22 cellular contexts compared by ENCODE assay signal in genomic region chr20:37317316-37317715, GRCh38. TPM values are rescaled to one million over a fixed set of nuclear protein-coding genes. Genes with fewer than 3 reads are reported as not detected.
DNase-seq lines count a peak whose midpoint lies in the region; ATAC-seq, FAIRE-seq and TF ChIP-seq lines count a peak whose summit lies in the region.
"Had no signal": no experiment of that assay in that cellular context is flagged by ENCODE, and none has a peak within 500 bp of the region (broad histone marks: within the 10 kb centered on the region; RNA-seq: fewer than 3 reads in every experiment).

No MANE protein-coding gene starts in this region.

- no peak overlapping the region for H4K5ac ChIP-seq in mesendoderm (ENCODE audit: low read length)

- no peak overlapping the region for H2AK5ac ChIP-seq in mesendoderm (ENCODE audit: low read length)

- H3K18ac ChIP-seq in mesendoderm (ENCODE audit: low read length), result peak overlapping the region; percentile 28

- no peak for DNase-seq in activated naive CD4-positive, alpha-beta T cell treated with anti-CD3 and anti-CD28 coated beads, Interleukin-2, amount 50 U/mL, for 72 hours (ENCODE audit: low spot score in 2 of 2)
- DNase-seq in activated naive CD4-positive, alpha-beta T cell (lab: John Stamatoyannopoulos, UW), result no peak
- DNase-seq in WTC11 (ENCODE audit: low spot score), result no peak
- DNase-seq in mesendoderm, result no peak
- no peak for DNase-seq in vagina (ENCODE audit: extremely low spot score in 2 of 2)
- DNase-seq in HTR-8/SVneo (ENCODE audit: insufficient read length, low spot score), result no peak
- no peak for DNase-seq in ovary
- DNase-seq: activated CD4-positive, alpha-beta T cell treated with anti-CD3 and anti-CD28 coated beads for 48 hours; activated T-cell treated with anti-CD3 and anti-CD28 coated beads, Interleukin-2, amount 50 U/mL, for 48 hours; aorta; erythroblast; H7; lower lobe of right lung; SIG-M5; stimulated activated CD4-positive, alpha-beta T cell treated with anti-CD3 and anti-CD28 coated beads, Interleukin-12 subunit alpha, Interleukin-12 subunit beta, amount 100 ng/mL, for 4 hours; T-helper 9 cell had no signal

- H3K27ac Mint-ChIP-seq in activated naive CD4-positive, alpha-beta T cell treated with anti-CD3 and anti-CD28 coated beads, Interleukin-2, amount 50 U/mL, for 72 hours, result peak overlapping the region; percentile 20 to 52
- H3K27ac Mint-ChIP-seq in WTC11, result peak overlapping the region; percentile 64
- H3K27ac Mint-ChIP-seq: stimulated activated naive CD8-positive, alpha-beta T cell treated with anti-CD3 and anti-CD28 coated beads, Interleukin-15, Interleukin-2, amounts not matched to agents 100 ng/mL and 50 ng/mL, for 24 hours had no signal

- no peak for TF ChIP-seq EP300 in ovary (IDR thresholded peaks at IDR 0.05)

- no peak overlapping the region for H2BK15ac ChIP-seq in mesendoderm (replicated peaks; ENCODE audit: low read depth)

- H2BK5ac ChIP-seq in mesendoderm (ENCODE audit: low read length), result no peak overlapping the region

- H3K4me3 ChIP-seq in mesendoderm (ENCODE audit: low read length), result no peak overlapping the region
- H3K4me3 ChIP-seq in vagina, result no peak overlapping the region
- no peak overlapping the region for H3K4me3 ChIP-seq in ovary
- H3K4me3 ChIP-seq: lower lobe of right lung had no signal

- H3K9ac ChIP-seq in mesendoderm (ENCODE audit: low read length), result no peak overlapping the region

- CTCF ChIA-PET in WTC11 (lab: Charles Lee), result interaction anchor here (1.0 kb wide), 1 partner anchor 35 kb away, joined by 4 read pairs; no protein-coding TSS in a partner anchor

- no peak overlapping the region for H3K4ac ChIP-seq in mesendoderm (ENCODE audit: low read depth, low read length)

- FAIRE-seq in HTR-8/SVneo (lab: Jason Lieb, UNC), result no peak
- FAIRE-seq: colon had no signal

- no peaks in the 10 kb centered on the region for H3K9me3 Mint-ChIP-seq in activated naive CD4-positive, alpha-beta T cell treated with anti-CD3 and anti-CD28 coated beads, Interleukin-2, amount 50 U/mL, for 72 hours
- H3K9me3 Mint-ChIP-seq in WTC11, result no peaks in the 10 kb centered on the region
- H3K9me3 Mint-ChIP-seq: stimulated activated naive CD8-positive, alpha-beta T cell treated with anti-CD3 and anti-CD28 coated beads, Interleukin-15, Interleukin-2, amounts not matched to agents 100 ng/mL and 50 ng/mL, for 24 hours had no signal

- no peak overlapping the region for H2BK120ac ChIP-seq in mesendoderm (ENCODE audit: low read depth, low read length)

- POLR2A ChIA-PET in WTC11 (lab: Charles Lee), result no interaction called here

- H3K27ac ChIP-seq in mesendoderm (ENCODE audit: low read depth, low read length), result no peak overlapping the region
- H3K27ac ChIP-seq in vagina, result peak overlapping the region; percentile 93
- no peak overlapping the region for H3K27ac ChIP-seq in ovary
- H3K27ac ChIP-seq: lower lobe of right lung had no signal

- no peaks in the 10 kb centered on the region for H3K36me3 Mint-ChIP-seq in activated naive CD4-positive, alpha-beta T cell treated with anti-CD3 and anti-CD28 coated beads, Interleukin-2, amount 50 U/mL, for 72 hours
- H3K36me3 Mint-ChIP-seq in WTC11, result peaks cover 10% of the 10 kb centered on the region

- H3K27me3 ChIP-seq in mesendoderm (ENCODE audit: insufficient read depth, low read length, poor library complexity), result no peaks in the 10 kb centered on the region
- no peaks in the 10 kb centered on the region for H3K27me3 ChIP-seq in vagina
- H3K27me3 ChIP-seq in ovary, result no peaks in the 10 kb centered on the region

- H3K79me2 ChIP-seq in mesendoderm (ENCODE audit: control insufficient read depth, insufficient read depth, low read length), result no peaks in the 10 kb centered on the region

- intact Hi-C loops in vagina (cut with DNase I), result no loop called here
- intact Hi-C loops in ovary (cut with DNase I), result no loop called here

- H3K4me1 ChIP-seq in mesendoderm (ENCODE audit: control insufficient read depth, low read depth, low read length) (peaks cover 32% of the 10 kb centered on the region), vagina (peaks cover 41% of the 10 kb centered on the region), ovary (ENCODE audit: insufficient read depth) (peaks cover 19% of the 10 kb centered on the region)

- H4K8ac ChIP-seq in mesendoderm (ENCODE audit: low read depth, low read length), result no peak overlapping the region

- ATAC-seq in activated naive CD4-positive, alpha-beta T cell treated with anti-CD3 and anti-CD28 coated beads, Interleukin-2, amount 50 U/mL, for 72 hours, result no peak
- ATAC-seq in WTC11 (no peak), GM21723 (IDR thresholded peaks at IDR 0.05; ENCODE audit: unreplicated experiment) (no peak)

- peaks cover 50% of the 10 kb centered on the region for H3K4me1 Mint-ChIP-seq in WTC11

- no CpG with 5 or more reads among the region's 6 CpGs for WGBS in mesendoderm (ENCODE audit: extremely low coverage, insufficient coverage, low lambda C conversion rate)
- 80 to 83% (median 81%) methylated on average over 6 of the region's 6 CpGs for WGBS in ovary, 3 donors

- H3K27me3 Mint-ChIP-seq in WTC11 (ENCODE audit: low read depth), result no peaks in the 10 kb centered on the region; the same call in 1 of the 2 replicates
- H3K27me3 Mint-ChIP-seq: stimulated activated naive CD8-positive, alpha-beta T cell treated with anti-CD3 and anti-CD28 coated beads, Interleukin-15, Interleukin-2, amounts not matched to agents 100 ng/mL and 50 ng/mL, for 24 hours had no signal

- H3K79me1 ChIP-seq in mesendoderm (ENCODE audit: low read length), result peaks cover 2% of the 10 kb centered on the region

- H3K9me3 ChIP-seq in vagina (no peaks in the 10 kb centered on the region), ovary (no peaks in the 10 kb centered on the region)
- H3K9me3 ChIP-seq: Caco-2, lower lobe of right lung had no signal

- TF ChIP-seq CTCF in WTC11 (IDR thresholded peaks at IDR 0.05) (no peak), vagina (IDR thresholded peaks at IDR 0.05) (no peak), ovary (IDR thresholded peaks at IDR 0.05) (no peak)

- peak overlapping the region; percentile 77 for H3K56ac ChIP-seq in mesendoderm (ENCODE audit: low read length)

- no peaks in the 10 kb centered on the region for H3K36me3 ChIP-seq in mesendoderm (ENCODE audit: control insufficient read depth, insufficient read depth, low read length)
- peaks cover 0 to 18% of the 10 kb centered on the region in 2 donors for H3K36me3 ChIP-seq in vagina
- no peaks in the 10 kb centered on the region for H3K36me3 ChIP-seq in ovary

- no peak overlapping the region for H3K4me3 Mint-ChIP-seq in WTC11
- H3K4me3 Mint-ChIP-seq: stimulated activated naive CD8-positive, alpha-beta T cell treated with anti-CD3 and anti-CD28 coated beads, Interleukin-15, Interleukin-2, amounts not matched to agents 100 ng/mL and 50 ng/mL, for 24 hours had no signal

- no peak overlapping the region for H3K23ac ChIP-seq in mesendoderm (ENCODE audit: low read length)

- TF ChIP-seq POLR2A in vagina (IDR thresholded peaks at IDR 0.05) (no peak), ovary (IDR thresholded peaks at IDR 0.05) (no peak)

- H3K4me2 ChIP-seq in mesendoderm (ENCODE audit: low read length), result no peak overlapping the region

TF ChIP-seq in WTC11, 78 proteins besides CTCF, POLR2A, EP300 and RAD21:
- TF ChIP-seq IRF1 (CRISPR knock-in tag; IDR thresholded peaks at IDR 0.05) (no peak), TP53 (CRISPR knock-in tag; IDR thresholded peaks at IDR 0.05) (no peak)

RNA-seq across cellular contexts. Expression of gene MANBAL, which starts 27.9 kb away (rescaled TPM):
- 1 to 10 TPM; 7.8 to 9.8 TPM for total RNA-seq in activated naive CD4-positive, alpha-beta T cell treated with anti-CD3 and anti-CD28 coated beads, Interleukin-2, amount 50 U/mL, for 72 hours
- total RNA-seq in WTC11 (2021) (41.7 to 48.6 TPM (median 48.5 TPM) in 3 replicates), vagina (54.3 TPM), ovary (10 to 100 TPM; 27.1 to 66.0 (median 52.1) TPM)
- 53.9 TPM for polyA plus RNA-seq in mesendoderm (2013, experiment 1 of 2)
- 53.4 TPM for polyA plus RNA-seq in mesendoderm (2013, experiment 2 of 2)
- 10 to 100 TPM; 73.7 to 89.2 TPM for polyA plus RNA-seq in ovary

RNA-seq across cellular contexts. Expression of gene SRC, which starts 28.6 kb away (rescaled TPM):
- total RNA-seq in activated naive CD4-positive, alpha-beta T cell treated with anti-CD3 and anti-CD28 coated beads, Interleukin-2, amount 50 U/mL, for 72 hours, result 1 to 10 TPM; 5.4 to 8.3 TPM
- 27.4 to 33.3 TPM (median 30.4 TPM) in 3 replicates for total RNA-seq in WTC11 (2021)
- 18.4 TPM for polyA plus RNA-seq in mesendoderm (2013, experiment 1 of 2)
- 19.3 TPM for polyA plus RNA-seq in mesendoderm (2013, experiment 2 of 2)
- 48.6 TPM for total RNA-seq in vagina
- 10 to 100 TPM; 23.1 to 72.7 (median 45.5) TPM for total RNA-seq in ovary
- polyA plus RNA-seq in ovary, result 10 to 100 TPM; 17.0 to 27.0 TPM

RNA-seq across cellular contexts. Expression of gene GHRH, which starts 55.7 kb away (rescaled TPM):
- not detected for total RNA-seq in activated naive CD4-positive, alpha-beta T cell treated with anti-CD3 and anti-CD28 coated beads, Interleukin-2, amount 50 U/mL, for 72 hours
- total RNA-seq in WTC11 (2021) (0.74 TPM in 1 of 3 replicates, not detected in the others), vagina (not detected), ovary (not detected)
- not detected for polyA plus RNA-seq in mesendoderm (2013, experiment 1 of 2)
- polyA plus RNA-seq in mesendoderm (2013, experiment 2 of 2), result not detected
- not detected for polyA plus RNA-seq in ovary
- total RNA-seq: aorta, Caco-2, H7, lower lobe of right lung, urinary bladder had no signal
- polyA plus RNA-seq: aorta, neural cell, urinary bladder had no signal
